ENCODE assay signal across 37 cellular contexts in genomic region chr11:11389238-11389637, GRCh38. TPM values are rescaled to one million over a fixed set of nuclear protein-coding genes. Genes with fewer than 3 reads are reported as not detected.
A peak's percentile ranks its signal among the peaks of the same experiment; 100 is the strongest.
DNase-seq lines count a peak whose midpoint lies in the region; ATAC-seq, FAIRE-seq and TF ChIP-seq lines count a peak whose summit lies in the region.
"Had no signal": no experiment of that assay in that cellular context is flagged by ENCODE, and none has a peak within 500 bp of the region (broad histone marks: within the 10 kb centered on the region; RNA-seq: fewer than 3 reads in every experiment).

No MANE protein-coding gene starts in this region.

- H3K27me3 ChIP-seq in right lobe of liver (no peaks in the 10 kb centered on the region), HepG2 (ENCODE audit: control insufficient read depth in 1 of 2, insufficient read depth in 2 of 2, low read length in 2 of 2) (peaks cover 0 to 7% of the 10 kb centered on the region in 2 experiments; a peak in 2 of 5 replicates), astrocyte (ENCODE audit: insufficient read depth, low read length) (peaks cover 23% of the 10 kb centered on the region)
- H3K27me3 ChIP-seq: gastrocnemius medialis, SJSA1, spleen, thyroid gland, vagina had no signal

- no peak for TF ChIP-seq CTCF in right lobe of liver (IDR thresholded peaks at IDR 0.05)
- no peak for TF ChIP-seq CTCF in HepG2 (CRISPR knock-in tag; IDR thresholded peaks at IDR 0.05)
- no peak for TF ChIP-seq CTCF in astrocyte (IDR thresholded peaks at IDR 0.05; ENCODE audit: insufficient read depth, low read depth, low read length)
- no peak for TF ChIP-seq CTCF in activated CD8-positive, alpha-beta T cell treated with anti-CD3 and anti-CD28 coated beads for 36 hours (IDR thresholded peaks at IDR 0.05)

- H3K36me3 Mint-ChIP-seq in astrocyte (ENCODE audit: low read depth, unreplicated experiment), result no peaks in the 10 kb centered on the region
- H3K36me3 Mint-ChIP-seq in activated CD8-positive, alpha-beta T cell treated with anti-CD3 and anti-CD28 coated beads for 36 hours (ENCODE audit: low read depth), result no peaks in the 10 kb centered on the region
- H3K36me3 Mint-ChIP-seq: activated naive CD8-positive, alpha-beta T cell; CD8-positive, alpha-beta T cell; T-cell had no signal

- ATAC-seq in right lobe of liver, result peak; percentile 18 to 45 (median 28)
- no peak for ATAC-seq in HepG2
- peak; percentile 69 for ATAC-seq in left colon
- no peak for ATAC-seq in activated CD8-positive, alpha-beta T cell treated with anti-CD3 and anti-CD28 coated beads for 36 hours
- ATAC-seq: CD8-positive, alpha-beta T cell; gastrocnemius medialis; T-cell had no signal

- H3K79me2 ChIP-seq in HepG2 (ENCODE audit: insufficient read depth, low read length) (no peaks in the 10 kb centered on the region), astrocyte (ENCODE audit: insufficient read depth, low read length) (no peaks in the 10 kb centered on the region)

- POLR2A ChIA-PET in HepG2 (lab: Yijun Ruan, JAX), result no interaction called here
- POLR2A ChIA-PET in activated CD8-positive, alpha-beta T cell treated with anti-CD3 and anti-CD28 coated beads for 36 hours (lab: Charles Lee), result no interaction called here

- H3K4me3 Mint-ChIP-seq in astrocyte (ENCODE audit: unreplicated experiment), result no peak overlapping the region
- no peak overlapping the region for H3K4me3 Mint-ChIP-seq in activated CD8-positive, alpha-beta T cell treated with anti-CD3 and anti-CD28 coated beads for 36 hours
- H3K4me3 Mint-ChIP-seq: activated naive CD8-positive, alpha-beta T cell; CD8-positive, alpha-beta T cell; central memory CD8-positive, alpha-beta T cell; dendritic cell treated with granulocyte-macrophage colony-stimulating factor and Interleukin-4, amounts not matched to agents 40 ng/mL and 50 ng/mL, for 4 days; T-cell had no signal

- DNase-seq in right lobe of liver (peak in 1 of 3 donors; percentile 34), HepG2 (ENCODE audit: low spot score) (no peak), astrocyte (ENCODE audit: low read depth) (no peak), left colon (peak; percentile 82 to 87), amniotic stem cell (lab: John Stamatoyannopoulos, UW) (no peak), SW480 (ENCODE audit: low spot score) (no peak), COLO668 (lab: John Stamatoyannopoulos, UW; ENCODE audit: unreplicated experiment) (no peak)
- DNase-seq in activated CD8-positive, alpha-beta T cell treated with anti-CD3 and anti-CD28 coated beads for 36 hours, result no peak
- DNase-seq: activated CD4-positive, alpha-beta T cell treated with anti-CD3 and anti-CD28 coated beads for 48 hours; activated CD8-positive, alpha-beta memory T cell treated with anti-CD3 and anti-CD28 coated beads for 24 hours; activated T-cell treated with anti-CD3 and anti-CD28 coated beads for 4 hours; CD8-positive, alpha-beta T cell; DMS 273 treated with DMSO at 0.1 percent for 48 hours; gastrocnemius medialis; NCI-H1436; NCI-H2107; NCI-H345; NCI-H774; posterior cingulate gyrus; right cardiac atrium; RPMI8226; stimulated activated CD4-positive, alpha-beta T cell treated with anti-CD3 and anti-CD28 coated beads, Interleukin-2, amount 100 ng/mL, for 24 hours; stimulated activated CD8-positive, alpha-beta memory T cell treated with anti-CD3 and anti-CD28 coated beads, Interleukin-4, amount 100 ng/mL, for 48 hours; T-cell; thyroid gland had no signal

- BruUV-seq in HepG2 (replicated peaks; lab: Mats Ljungman, UMichigan), result no TSS peak

- WGBS in right lobe of liver (ENCODE audit: insufficient coverage, low coverage, low lambda C conversion rate, missing lambda C conversion rate), result 54% methylated on average over 3 of the region's 4 CpGs
- WGBS in HepG2 (ENCODE audit: low lambda C conversion rate), result 6% methylated on average over 3 of the region's 4 CpGs

- no peaks in the 10 kb centered on the region for H4K20me1 ChIP-seq in HepG2 (ENCODE audit: insufficient read depth, low read length)
- no peaks in the 10 kb centered on the region for H4K20me1 ChIP-seq in astrocyte (ENCODE audit: insufficient read depth, low read length)

- peaks cover 2% of the 10 kb centered on the region for H3K9me3 Mint-ChIP-seq in astrocyte (ENCODE audit: unreplicated experiment)
- H3K9me3 Mint-ChIP-seq in activated CD8-positive, alpha-beta T cell treated with anti-CD3 and anti-CD28 coated beads for 36 hours, result no peaks in the 10 kb centered on the region
- H3K9me3 Mint-ChIP-seq: activated T-helper 2 cell treated with anti-CD3 and anti-CD28 coated beads, Interferon-gamma antibody, Interleukin-2, Interleukin-4, amounts not matched to agents 10 μg/mL and 5 μg/mL and 100 μg/mL, durations not matched to agents 14 hours and 24 hours and 36 hours; CD8-positive, alpha-beta T cell; central memory CD8-positive, alpha-beta T cell; dendritic cell treated with granulocyte-macrophage colony-stimulating factor and Interleukin-4, amounts not matched to agents 40 ng/mL and 50 ng/mL, for 4 days had no signal

- H3K4me1 Mint-ChIP-seq in astrocyte (ENCODE audit: low read depth, unreplicated experiment), result no peaks in the 10 kb centered on the region
- H3K4me1 Mint-ChIP-seq in activated CD8-positive, alpha-beta T cell treated with anti-CD3 and anti-CD28 coated beads for 36 hours (ENCODE audit: low read depth), result no peaks in the 10 kb centered on the region
- H3K4me1 Mint-ChIP-seq: central memory CD8-positive, alpha-beta T cell; T-cell had no signal

- no peak for TF ChIP-seq RAD21 in HepG2 (CRISPR knock-in tag; IDR thresholded peaks at IDR 0.05)

- intact Hi-C loops in right lobe of liver (cut with DNase I) (no loop called here), HepG2 (cut with micrococcal nuclease; ENCODE audit: unreplicated experiment) (no loop called here), left colon (cut with DNase I, micrococcal nuclease) (no loop called here)
- intact Hi-C loops in activated CD8-positive, alpha-beta T cell treated with anti-CD3 and anti-CD28 coated beads for 36 hours (cut with micrococcal nuclease), result no loop called here

- H3K4me2 ChIP-seq in HepG2 (ENCODE audit: low read depth, low read length), result no peak overlapping the region
- no peak overlapping the region for H3K4me2 ChIP-seq in astrocyte (ENCODE audit: low read length)
- H3K4me2 ChIP-seq: KMS-11 had no signal

- H3K27ac Mint-ChIP-seq in astrocyte (ENCODE audit: unreplicated experiment), result no peak overlapping the region
- H3K27ac Mint-ChIP-seq in activated CD8-positive, alpha-beta T cell treated with anti-CD3 and anti-CD28 coated beads for 36 hours, result no peak overlapping the region
- H3K27ac Mint-ChIP-seq: activated naive CD8-positive, alpha-beta T cell; activated T-helper 2 cell treated with anti-CD3 and anti-CD28 coated beads, Interferon-gamma antibody, Interleukin-2, Interleukin-4, amounts not matched to agents 10 μg/mL and 5 μg/mL and 100 μg/mL, durations not matched to agents 14 hours and 24 hours and 36 hours; CD8-positive, alpha-beta T cell; dendritic cell treated with granulocyte-macrophage colony-stimulating factor and Interleukin-4, amounts not matched to agents 40 ng/mL and 50 ng/mL, for 4 days; T-cell had no signal

- H3K27ac ChIP-seq in right lobe of liver (no peak overlapping the region), HepG2 (ENCODE audit: extremely low read length, insufficient read depth, low read length) (no peak overlapping the region), astrocyte (ENCODE audit: low read depth, low read length) (no peak overlapping the region)
- H3K27ac ChIP-seq: gastrocnemius medialis, HL-60, KMS-11, SJSA1, spleen, thyroid gland, vagina had no signal

- no peaks in the 10 kb centered on the region for H3K36me3 ChIP-seq in right lobe of liver
- H3K36me3 ChIP-seq in HepG2 (replicated peaks in 1 of 2; ENCODE audit: control insufficient read depth in 1 of 2, insufficient read depth in 2 of 2, low read length in 2 of 2), result no peaks in the 10 kb centered on the region
- H3K36me3 ChIP-seq in astrocyte (ENCODE audit: insufficient read depth, low read length), result no peaks in the 10 kb centered on the region
- H3K36me3 ChIP-seq: gastrocnemius medialis, HAP-1, SJSA1, spleen, thyroid gland, vagina had no signal

- H3K9ac ChIP-seq in HepG2 (ENCODE audit: insufficient read depth, low read depth, low read length) (no peak overlapping the region), astrocyte (ENCODE audit: low read length) (no peak overlapping the region)
- H3K9ac ChIP-seq: KMS-11 had no signal

- H2AFZ ChIP-seq in HepG2 (ENCODE audit: low read length) (no peak overlapping the region), astrocyte (ENCODE audit: low read depth, low read length) (no peak overlapping the region)

- H3K9me3 ChIP-seq in right lobe of liver, result no peaks in the 10 kb centered on the region
- no peaks in the 10 kb centered on the region for H3K9me3 ChIP-seq in HepG2 (ENCODE audit: low read length)
- H3K9me3 ChIP-seq in astrocyte (ENCODE audit: insufficient read depth, low read depth, low read length), result no peaks in the 10 kb centered on the region
- H3K9me3 ChIP-seq: gastrocnemius medialis, HAP-1, SJSA1, spleen, thyroid gland, vagina had no signal

- peaks cover 9% of the 10 kb centered on the region for H3K27me3 Mint-ChIP-seq in astrocyte (ENCODE audit: low read depth, unreplicated experiment)
- peaks cover 2% of the 10 kb centered on the region for H3K27me3 Mint-ChIP-seq in activated CD8-positive, alpha-beta T cell treated with anti-CD3 and anti-CD28 coated beads for 36 hours
- H3K27me3 Mint-ChIP-seq: T-cell had no signal

- H3K4me1 ChIP-seq in right lobe of liver, result peaks cover 0 to under 1% (median 0%) of the 10 kb centered on the region in 4 donors
- no peaks in the 10 kb centered on the region for H3K4me1 ChIP-seq in HepG2 (ENCODE audit: insufficient read depth, low read length)
- H3K4me1 ChIP-seq in astrocyte (ENCODE audit: insufficient read depth, low read length), result peaks cover 11% of the 10 kb centered on the region

- in situ Hi-C loops in HepG2 (cut with HindIII; ENCODE audit: extremely low pct_ligation_motif_present, low pct_unique_long_range_greater_than_20kb), result no loop called here

- CTCF ChIA-PET in HepG2 (lab: Yijun Ruan, JAX; ENCODE audit: low intra/inter-chr PET ratio, low total read pairs), result no interaction called here
- CTCF ChIA-PET in activated CD8-positive, alpha-beta T cell treated with anti-CD3 and anti-CD28 coated beads for 36 hours (lab: Charles Lee), result no interaction called here

- no peak overlapping the region for H3K4me3 ChIP-seq in right lobe of liver
- no peak overlapping the region for H3K4me3 ChIP-seq in HepG2 (replicated peaks in 1 of 3; ENCODE audit: insufficient read depth in 1 of 3, low read depth in 2 of 3, low read length in 3 of 3)
- no peak overlapping the region for H3K4me3 ChIP-seq in astrocyte (ENCODE audit: insufficient read depth, low read depth, low read length)
- H3K4me3 ChIP-seq: gastrocnemius medialis, HAP-1, SJSA1, spleen, thyroid gland, vagina had no signal

- TF ChIP-seq EP300 in HepG2 (IDR thresholded peaks at IDR 0.05; ENCODE audit: low read depth in 2 of 2, low read length in 2 of 2), result no peak
- TF ChIP-seq EP300 in HepG2 (CRISPR knock-in tag; IDR thresholded peaks at IDR 0.05; ENCODE audit: borderline replicate concordance), result no peak

- no peak for TF ChIP-seq POLR2A in right lobe of liver (IDR thresholded peaks at IDR 0.05)
- no peak for TF ChIP-seq POLR2A in HepG2 (IDR thresholded peaks at IDR 0.05; ENCODE audit: insufficient read depth in 1 of 2, low read depth in 2 of 2, low read length in 2 of 2)

- FAIRE-seq in HepG2 (lab: Jason Lieb, UNC) (no peak), astrocyte (lab: Jason Lieb, UNC) (peak; percentile 9)
- FAIRE-seq: endometrium, GM12891 had no signal

RNA-seq across cellular contexts. Expression of gene CSNK2A3, which starts 36.2 kb away (rescaled TPM):
- total RNA-seq in right lobe of liver, result 1 to 10 TPM in 1 of 6 experiments, under 1 TPM in 4, not detected in 1; 0.29 to 1.4 (median 0.49) TPM
- 3.5 and 5.4 TPM in 2 replicates for total RNA-seq in HepG2 (2016; rRNA removed; fragmentation: Illumina TruSeq; extraction: Trizol)
- 1.6 and 2.0 TPM in 2 replicates for total RNA-seq in HepG2 (2016; cell fraction: cytosol; rRNA removed; fragmentation: Illumina TruSeq; extraction: Trizol; ENCODE audit: low read depth)
- total RNA-seq in HepG2 (2016; cell fraction: insoluble cytoplasmic fraction; rRNA removed; fragmentation: Illumina TruSeq; extraction: Trizol), result 3.4 and 4.2 TPM in 2 replicates
- 1.6 and 2.3 TPM in 2 replicates for total RNA-seq in HepG2 (2016; cell fraction: membrane; rRNA removed; fragmentation: Illumina TruSeq; extraction: Trizol)
- 0.90 and 1.8 TPM in 2 replicates for total RNA-seq in HepG2 (2016; cell fraction: nucleus; rRNA removed; fragmentation: Illumina TruSeq; extraction: Trizol)
- polyA plus RNA-seq in HepG2 (2011; rRNA removed), result 1.5 and 1.7 TPM in 2 replicates
- polyA plus RNA-seq in HepG2 (2011; cell fraction: cytosol; rRNA removed), result 0.98 and 3.8 TPM in 2 replicates
- polyA plus RNA-seq in HepG2 (2011; cell fraction: nucleus; rRNA removed), result 0.71 and 1.1 TPM in 2 replicates
- 10.7 and 12.4 TPM in 2 replicates for polyA plus RNA-seq in HepG2 (2012)
- 0.42 TPM in 2 replicates for polyA plus RNA-seq in HepG2 (2016; cell fraction: cytosol; fragmentation: Illumina TruSeq; extraction: Trizol; ENCODE audit: low read depth)
- polyA plus RNA-seq in HepG2 (2016; cell fraction: insoluble cytoplasmic fraction; fragmentation: Illumina TruSeq; extraction: Trizol; ENCODE audit: low read depth), result 2.2 and 3.1 TPM in 2 replicates
- polyA plus RNA-seq in HepG2 (2016; cell fraction: membrane; fragmentation: Illumina TruSeq; extraction: Trizol; ENCODE audit: low read depth), result 0.63 and 0.72 TPM in 2 replicates
- polyA plus RNA-seq in HepG2 (2016; cell fraction: nucleus; fragmentation: Illumina TruSeq; extraction: Trizol; ENCODE audit: insufficient read depth, low read depth), result 1.2 and 2.1 TPM in 2 replicates
- 0.50 and 1.2 TPM in 2 replicates for polyA minus RNA-seq in HepG2 (2011; rRNA and poly(A)+ RNA removed; ENCODE audit: low replicate concordance)
- polyA minus RNA-seq in HepG2 (2011; cell fraction: cytosol; rRNA and poly(A)+ RNA removed), result 1.9 and 3.0 TPM in 2 replicates
- 1.7 and 3.0 TPM in 2 replicates for polyA minus RNA-seq in HepG2 (2011; cell fraction: nucleus; rRNA and poly(A)+ RNA removed)
- total RNA-seq in astrocyte, result 1.7 and 2.7 TPM in 2 replicates
- 1 to 10 TPM in 1 of 2 donors, under 1 TPM in 1; 0.59 to 1.5 TPM for total RNA-seq in left colon
- 1 to 10 TPM; 4.2 to 5.4 TPM for total RNA-seq in activated CD8-positive, alpha-beta T cell treated with anti-CD3 and anti-CD28 coated beads for 36 hours

Comparison
In these comparisons a context has a peak if more than half of its experiments do, and no peak if none do; other contexts are left out.
1. ATAC-seq: peak in right lobe of liver (4 of 4) and left colon (single experiment); none in HepG2 (single experiment) and activated CD8-positive, alpha-beta T cell treated with anti-CD3 and anti-CD28 coated beads for 36 hours (single experiment).
2. DNase-seq: peak in left colon (2 of 2); none in HepG2 (single experiment), astrocyte (single experiment), amniotic stem cell (single experiment), SW480 (single experiment), COLO668 (single experiment) and activated CD8-positive, alpha-beta T cell treated with anti-CD3 and anti-CD28 coated beads for 36 hours (single experiment).